9 cellular contexts compared by ENCODE assay signal in genomic region chr16:1181715-1182671, GRCh38. TPM values are rescaled to one million over a fixed set of nuclear protein-coding genes. Genes with fewer than 3 reads are reported as not detected.
DNase-seq lines count a peak whose midpoint lies in the region; ATAC-seq and TF ChIP-seq lines count a peak whose summit lies in the region.
"Had no signal": no experiment of that assay in that cellular context is flagged by ENCODE, and none has a peak within 500 bp of the region (broad histone marks: within the 10 kb centered on the region; RNA-seq: fewer than 3 reads in every experiment).

No MANE protein-coding gene starts in this region.

- H3K27ac Mint-ChIP-seq in MCF 10A (ENCODE audit: low read depth, unreplicated experiment) = no peak overlapping the region
- H3K27ac Mint-ChIP-seq in activated T-cell treated with anti-CD3 and anti-CD28 coated beads, Interleukin-2, amount 50 U/mL, for 24 hours = no peak overlapping the region

- no peak overlapping the region for H3K4me3 Mint-ChIP-seq in MCF 10A (ENCODE audit: unreplicated experiment)
- H3K4me3 Mint-ChIP-seq in activated T-cell treated with anti-CD3 and anti-CD28 coated beads, Interleukin-2, amount 50 U/mL, for 24 hours = no peak overlapping the region
- H3K4me3 Mint-ChIP-seq: activated T-cell treated with anti-CD3 and anti-CD28 coated beads, Interleukin-2, amount 50 U/mL, for 4 hours had no signal

- CTCF ChIA-PET in mammary epithelial cell (lab: Charles Lee; ENCODE audit: low non-redundant PET) (no interaction called here), MCF 10A (lab: Yijun Ruan, JAX) (no interaction called here)

- H3K27me3 ChIP-seq in mammary epithelial cell (ENCODE audit: insufficient read depth, low read length) = no peaks in the 10 kb centered on the region
- H3K27me3 ChIP-seq in aorta (ENCODE audit: control insufficient read depth in 1 of 2, insufficient read depth in 2 of 2, low read length in 1 of 2) = no peaks in the 10 kb centered on the region

- H3K4me3 ChIP-seq in mammary epithelial cell (replicated peaks in 1 of 3; ENCODE audit: insufficient read depth in 1 of 3, low read depth in 2 of 3, low read length in 3 of 3) (no peak overlapping the region), mucosa of descending colon (no peak overlapping the region), aorta (ENCODE audit: low read length in 2 of 2) (no peak overlapping the region)

- H3K9ac ChIP-seq in mammary epithelial cell (ENCODE audit: insufficient read depth, low read length) = no peak overlapping the region

- H3K4me1 Mint-ChIP-seq in MCF 10A (ENCODE audit: insufficient read depth, unreplicated experiment) = no peaks in the 10 kb centered on the region
- H3K4me1 Mint-ChIP-seq in activated T-cell treated with anti-CD3 and anti-CD28 coated beads, Interleukin-2, amount 50 U/mL, for 24 hours (ENCODE audit: low read depth) = no peaks in the 10 kb centered on the region

- WGBS in mammary epithelial cell (ENCODE audit: low coverage, missing lambda C conversion rate) = 39% methylated on average over 7 of the region's 44 CpGs
- WGBS in aorta, 2 donors = 27 to 29% methylated on average over 42 to 44 of the region's 44 CpGs

- H4K20me1 ChIP-seq in mammary epithelial cell (ENCODE audit: insufficient read depth, low read length) = no peaks in the 10 kb centered on the region

- H3K9me3 ChIP-seq in mammary epithelial cell (replicated peaks; ENCODE audit: insufficient read depth, low read length) (peaks cover 3% of the 10 kb centered on the region), mucosa of descending colon (no peaks in the 10 kb centered on the region), aorta (ENCODE audit: control insufficient read depth, low read length) (no peaks in the 10 kb centered on the region)

- ATAC-seq in mucosa of descending colon (peak; percentile 52), aorta (ENCODE audit: low FRiP score) (peak; percentile 75)
- ATAC-seq: activated T-cell treated with anti-CD3 and anti-CD28 coated beads, Interleukin-2, amount 50 U/mL, for 4 hours had no signal

- no peaks in the 10 kb centered on the region for H3K36me3 Mint-ChIP-seq in MCF 10A (ENCODE audit: insufficient read depth, unreplicated experiment)
- no peaks in the 10 kb centered on the region for H3K36me3 Mint-ChIP-seq in activated T-cell treated with anti-CD3 and anti-CD28 coated beads, Interleukin-2, amount 50 U/mL, for 24 hours (ENCODE audit: low read depth)

- no TSS peak for BruUV-seq in mammary epithelial cell (replicated peaks; lab: Mats Ljungman, UMichigan)
- no TSS peak for BruUV-seq in MCF 10A (replicated peaks; lab: Mats Ljungman, UMichigan)

- H3K36me3 ChIP-seq in mammary epithelial cell (ENCODE audit: insufficient read depth, low read length) (no peaks in the 10 kb centered on the region), mucosa of descending colon (ENCODE audit: low read depth) (no peaks in the 10 kb centered on the region), aorta (ENCODE audit: control insufficient read depth in 1 of 2, insufficient read depth in 2 of 2, low read length in 1 of 2) (no peaks in the 10 kb centered on the region)

- no peaks in the 10 kb centered on the region for H3K79me2 ChIP-seq in mammary epithelial cell (ENCODE audit: insufficient read depth, low read length)

- DNase-seq in mammary epithelial cell = peak; percentile 23
- DNase-seq in MCF 10A (ENCODE audit: unreplicated experiment) = no peak
- DNase-seq in dermis blood vessel endothelial cell = peak; percentile 67
- DNase-seq in mucosa of descending colon = peak; percentile 55 to 73 (median 68)
- peak; percentile 92 to 95 for DNase-seq in aorta
- no peak for DNase-seq in activated T-cell treated with anti-CD3 and anti-CD28 coated beads, Interleukin-2, amount 50 U/mL, for 24 hours
- DNase-seq in Ammon's horn (ENCODE audit: low spot score) = no peak
- DNase-seq in NCI-H446 (lab: John Stamatoyannopoulos, UW) = no peak
- DNase-seq: activated T-cell treated with anti-CD3 and anti-CD28 coated beads, Interleukin-2, amount 50 U/mL, for 4 hours had no signal

- H3K27ac ChIP-seq in mammary epithelial cell (ENCODE audit: insufficient read depth, low read depth, low read length) = no peak overlapping the region
- peak overlapping the region in 1 of 2 donors; percentile 93 for H3K27ac ChIP-seq in aorta (ENCODE audit: low read depth in 1 of 2, low read length in 2 of 2)

- peak overlapping the region; percentile 59 for H3K4me2 ChIP-seq in mammary epithelial cell (ENCODE audit: insufficient read depth, low read depth, low read length)

- in situ Hi-C loops in mammary epithelial cell (cut with MboI; ENCODE audit: low sequenced_read_pairs in 2 of 2) = no loop called here

- H3K4me1 ChIP-seq in mammary epithelial cell (ENCODE audit: insufficient read depth, low read length) (peaks cover 13% of the 10 kb centered on the region), mucosa of descending colon (ENCODE audit: low read depth) (peaks cover 5% of the 10 kb centered on the region), aorta (ENCODE audit: control insufficient read depth in 1 of 2, insufficient read depth in 2 of 2, low read length in 2 of 2) (no peaks in the 10 kb centered on the region)

- H3K27me3 Mint-ChIP-seq in MCF 10A (ENCODE audit: insufficient read depth, unreplicated experiment) = no peaks in the 10 kb centered on the region
- H3K27me3 Mint-ChIP-seq in activated T-cell treated with anti-CD3 and anti-CD28 coated beads, Interleukin-2, amount 50 U/mL, for 24 hours = peaks cover 2% of the 10 kb centered on the region

- H2AFZ ChIP-seq in mammary epithelial cell (ENCODE audit: low read depth, low read length) = peak overlapping the region; percentile 11

- no peaks in the 10 kb centered on the region for H3K9me3 Mint-ChIP-seq in MCF 10A (ENCODE audit: unreplicated experiment)
- no peaks in the 10 kb centered on the region for H3K9me3 Mint-ChIP-seq in activated T-cell treated with anti-CD3 and anti-CD28 coated beads, Interleukin-2, amount 50 U/mL, for 24 hours
- H3K9me3 Mint-ChIP-seq: activated T-cell treated with anti-CD3 and anti-CD28 coated beads, Interleukin-2, amount 50 U/mL, for 4 hours had no signal

- TF ChIP-seq CTCF in mammary epithelial cell (conservative IDR thresholded peaks at IDR 0.05 in 1 of 2, IDR thresholded peaks at IDR 0.05 in 1 of 2; ENCODE audit: extremely low read depth in 1 of 2, insufficient read depth in 1 of 2, low read depth in 1 of 2, low read length in 2 of 2) = no peak
- TF ChIP-seq CTCF in MCF 10A (IDR thresholded peaks at IDR 0.05; ENCODE audit: unreplicated experiment) = no peak
- TF ChIP-seq CTCF in mucosa of descending colon (IDR thresholded peaks at IDR 0.05) = no peak

- intact Hi-C loops in mammary epithelial cell (cut with micrococcal nuclease) (no loop called here), MCF 10A (cut with micrococcal nuclease) (no loop called here), mucosa of descending colon (cut with DNase I, micrococcal nuclease) (no loop called here), aorta (cut with DNase I) (loop anchor here in 1 of 2 donors (2.0 kb wide), 1 partner anchor 23 kb away; no protein-coding TSS in a partner anchor)

- dilution Hi-C loops in mammary epithelial cell (cut with HindIII; ENCODE audit: low sequenced_read_pairs) = loop anchor here (5.0 kb wide), 4 partner anchors 45 to 145 kb away; no protein-coding TSS in a partner anchor

- POLR2A ChIA-PET in MCF 10A (lab: Yijun Ruan, JAX) = no interaction called here

RNA-seq across cellular contexts. Expression of gene CACNA1H, which starts 29.1 kb away (rescaled TPM):
- not detected for total RNA-seq in mammary epithelial cell
- polyA plus RNA-seq in mammary epithelial cell = 0.01 TPM
- polyA minus RNA-seq in mammary epithelial cell = not detected
- total RNA-seq in MCF 10A (2022) = not detected in 2 replicates
- total RNA-seq in dermis blood vessel endothelial cell = 0.05 and 0.17 TPM in 2 replicates
- 100 to 1,000 TPM in 1 of 3 donors, 1 to 10 TPM in 2; 6.0 to 160 (median 9.5) TPM for total RNA-seq in mucosa of descending colon
- total RNA-seq in aorta = 10 to 100 TPM in 1 of 2 donors, 1 to 10 TPM in 1; 8.9 to 17.8 TPM
- 10 to 100 TPM in 1 of 2 donors, 1 to 10 TPM in 1; 1.3 to 10.7 TPM for polyA plus RNA-seq in aorta

RNA-seq across cellular contexts. Expression of gene TPSG1, which starts 43.1 kb away (rescaled TPM):
- total RNA-seq in mammary epithelial cell (not detected), MCF 10A (2022) (not detected in 2 replicates), dermis blood vessel endothelial cell (not detected in 2 replicates), mucosa of descending colon (10 to 100 TPM; 23.3 to 61.3 (median 53.7) TPM), aorta (under 1 TPM in 1 of 2 donors, not detected in 1; 0.81 TPM)
- polyA plus RNA-seq in mammary epithelial cell (not detected), aorta (1 to 10 TPM in 1 of 2 donors, not detected in 1; 4.6 TPM)
- not detected for polyA minus RNA-seq in mammary epithelial cell
- total RNA-seq: activated T-cell treated with anti-CD3 and anti-CD28 coated beads, Interleukin-2, amount 50 U/mL, for 4 hours had no signal

RNA-seq across cellular contexts. Expression of gene TPSB2, which starts 48.0 kb away (rescaled TPM):
- total RNA-seq in mammary epithelial cell (not detected), MCF 10A (2022) (not detected in 2 replicates), dermis blood vessel endothelial cell (not detected in 2 replicates), mucosa of descending colon (10 to 100 TPM in 1 of 3 donors, 1 to 10 TPM in 2; 3.7 to 21.0 (median 8.2) TPM), aorta (10 to 100 TPM; 17.0 to 51.0 TPM)
- polyA plus RNA-seq in mammary epithelial cell (not detected), aorta (10 to 100 TPM in 1 of 2 donors, 1 to 10 TPM in 1; 4.9 to 10.8 TPM)
- not detected for polyA minus RNA-seq in mammary epithelial cell

RNA-seq across cellular contexts. Expression of gene TPSAB1, which starts 58.5 kb away (rescaled TPM):
- total RNA-seq in mammary epithelial cell = not detected
- polyA plus RNA-seq in mammary epithelial cell = not detected
- polyA minus RNA-seq in mammary epithelial cell = not detected
- not detected in 2 replicates for total RNA-seq in MCF 10A (2022)
- not detected in 2 replicates for total RNA-seq in dermis blood vessel endothelial cell
- total RNA-seq in mucosa of descending colon = 10 to 100 TPM in 2 of 3 donors, 1 to 10 TPM in 1; 7.8 to 51.7 (median 46.2) TPM
- total RNA-seq in aorta = 10 to 100 TPM; 12.2 to 38.0 TPM
- polyA plus RNA-seq in aorta = 1 to 10 TPM; 3.0 to 3.8 TPM

Comparison
In these comparisons a context has a peak if more than half of its experiments do, and no peak if none do; other contexts are left out.
1. DNase-seq: peak in mammary epithelial cell (single experiment), dermis blood vessel endothelial cell (single experiment), mucosa of descending colon (3 of 3) and aorta (2 of 2); none in MCF 10A (single experiment), activated T-cell treated with anti-CD3 and anti-CD28 coated beads, Interleukin-2, amount 50 U/mL, for 24 hours (single experiment), Ammon's horn (single experiment) and NCI-H446 (0 of 2).
2. RNA of gene TPSG1, which starts 43.1 kb away (total RNA-seq): 23.3 to 61.3 TPM in mucosa of descending colon; 0.81 TPM in aorta, not detected in mammary epithelial cell, not detected in MCF 10A and not detected in dermis blood vessel endothelial cell; every median in the first group is over 10 times any median in the second.